In genomic region chr17:42922335-42922734, GRCh38 we compare ENCODE assay signal across 1 cellular context.
TF ChIP-seq lines count a peak whose summit lies in the region.

No MANE protein-coding gene starts in this region.

TF ChIP-seq in K562, 482 proteins besides CTCF, POLR2A, EP300 and RAD21:
- TF ChIP-seq CBX8 (IDR thresholded peaks at IDR 0.05; ENCODE audit: borderline replicate concordance, extremely low read depth, low read depth, low read length, poor library complexity, severe bottlenecking) (peak; percentile 83), TAF9B (IDR thresholded peaks at IDR 0.05; ENCODE audit: partially characterized antibody) (no peak), RNF2 (IDR thresholded peaks at IDR 0.05) (0 out of 2 replicates have a peak, but pooled peaks have one; percentile 12), CBX2 (IDR thresholded peaks at IDR 0.05; ENCODE audit: insufficient read depth, low read length, poor library complexity, severe bottlenecking) (peak; percentile 97), ZFP36 (IDR thresholded peaks at IDR 0.05; ENCODE audit: low read depth, low read length, partially characterized antibody) (peak; percentile 9), BMI1 (IDR thresholded peaks at IDR 0.05; ENCODE audit: low read length) (peak; percentile 45; the same call in 1 of the 2 replicates)
